3 cellular contexts compared by ENCODE assay signal in the genomic region with DNA sequence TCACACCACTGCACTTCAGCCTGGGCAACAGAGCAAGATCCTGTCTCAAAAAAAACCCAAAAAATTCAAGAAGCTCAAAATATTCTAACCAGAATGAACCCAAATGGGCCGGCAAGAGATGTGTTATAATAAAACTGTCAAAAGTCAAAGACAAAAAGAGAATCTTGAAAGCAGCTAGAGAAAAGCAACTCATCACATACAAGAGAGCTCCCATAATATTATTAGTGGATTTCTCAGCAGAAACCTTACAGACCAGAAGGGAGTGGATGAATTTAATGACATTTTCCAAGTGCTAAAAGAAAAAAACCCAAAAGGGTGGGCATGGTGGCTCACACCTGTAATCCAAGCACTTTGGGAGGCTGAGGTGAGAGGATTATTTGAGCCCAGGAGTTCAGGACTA.
"Had no signal": no experiment of that assay in that cellular context is flagged by ENCODE, and none has a peak within 500 bp of the region (broad histone marks: within the 10 kb centered on the region; RNA-seq: fewer than 3 reads in every experiment).

No MANE protein-coding gene starts in this region.

- H3K4me3 ChIP-seq: GM12878 had no signal

- DNase-seq: GDM1, GF-D8 had no signal
